In genomic region chr12:121223283-121223946, GRCh38 we compare ENCODE assay signal across 8 cellular contexts. TPM values are rescaled to one million over a fixed set of nuclear protein-coding genes. Genes with fewer than 3 reads are reported as not detected.
DNase-seq lines count a peak whose midpoint lies in the region; ATAC-seq and TF ChIP-seq lines count a peak whose summit lies in the region.

No MANE protein-coding gene starts in this region.

- peaks cover 5% of the 10 kb centered on the region for H3K27me3 Mint-ChIP-seq in GM23338 (ENCODE audit: insufficient read depth, low read depth, poor library complexity)
- no peaks in the 10 kb centered on the region for H3K27me3 Mint-ChIP-seq in activated CD4-positive, alpha-beta T cell treated with anti-CD3 and anti-CD28 coated beads, Interleukin-2, amount 10 ng/mL, durations not matched to agents 24 days and 14 days

- H3K4me1 ChIP-seq in GM23338 (ENCODE audit: insufficient read depth) = no peaks in the 10 kb centered on the region

- POLR2A ChIA-PET in AG04449 (lab: Yijun Ruan, JAX) = no interaction called here

- TF ChIP-seq CTCF in AG04449 (IDR thresholded peaks at IDR 0.05; ENCODE audit: insufficient read depth, low read length, missing control alignments) = peak; percentile 25
- TF ChIP-seq CTCF in GM23338 (conservative IDR thresholded peaks at IDR 0.05; ENCODE audit: low read depth in 2 of 2) = peak; percentile 33 to 54; a peak in 3 of 4 replicates
- TF ChIP-seq CTCF in fibroblast of villous mesenchyme (IDR thresholded peaks at IDR 0.05; ENCODE audit: insufficient read depth, low read depth, low read length) = peak; percentile 37

- H3K9me2 ChIP-seq in GM23338 (ENCODE audit: insufficient read depth) = no peaks in the 10 kb centered on the region

- H3F3A ChIP-seq in GM23338 (replicated peaks; ENCODE audit: low read depth) = no peaks in the 10 kb centered on the region

- H3K27ac Mint-ChIP-seq in GM23338 = no peak overlapping the region
- H3K27ac Mint-ChIP-seq in activated CD4-positive, alpha-beta T cell treated with anti-CD3 and anti-CD28 coated beads, Interleukin-2, amount 10 ng/mL, durations not matched to agents 24 days and 14 days = peak overlapping the region; percentile 88

- H3K27me3 ChIP-seq in GM23338 (ENCODE audit: insufficient read depth) = no peaks in the 10 kb centered on the region

- intact Hi-C loops in activated CD4-positive, alpha-beta T cell treated with anti-CD3 and anti-CD28 coated beads, Interleukin-2, amount 10 ng/mL, durations not matched to agents 24 days and 14 days (cut with micrococcal nuclease) = loop anchor here (5.0 kb wide), 2 partner anchors 161 to 641 kb away; partner anchors contain the start of gene POP5

- H3K4me1 Mint-ChIP-seq in GM23338 = no peaks in the 10 kb centered on the region
- peaks cover 42% of the 10 kb centered on the region for H3K4me1 Mint-ChIP-seq in activated CD4-positive, alpha-beta T cell treated with anti-CD3 and anti-CD28 coated beads, Interleukin-2, amount 10 ng/mL, durations not matched to agents 24 days and 14 days

- ATAC-seq in GM23338 = peak; percentile 83
- no peak for ATAC-seq in HG03520 (IDR thresholded peaks at IDR 0.05; ENCODE audit: unreplicated experiment)
- ATAC-seq in GM21367 (IDR thresholded peaks at IDR 0.05; ENCODE audit: unreplicated experiment) = no peak
- ATAC-seq in HG03025 (IDR thresholded peaks at IDR 0.05; ENCODE audit: low FRiP score, unreplicated experiment) = no peak

- no peaks in the 10 kb centered on the region for H3K36me3 ChIP-seq in GM23338 (ENCODE audit: insufficient read depth)

- no peak overlapping the region for H3K4me3 Mint-ChIP-seq in GM23338
- H3K4me3 Mint-ChIP-seq in activated CD4-positive, alpha-beta T cell treated with anti-CD3 and anti-CD28 coated beads, Interleukin-2, amount 10 ng/mL, durations not matched to agents 24 days and 14 days = peak overlapping the region; percentile 52

- H3K4me3 ChIP-seq in AG04449 (ENCODE audit: low read depth, low read length) (no peak overlapping the region), GM23338 (no peak overlapping the region), fibroblast of villous mesenchyme (ENCODE audit: low read depth, low read length) (no peak overlapping the region)

- H4K20me1 ChIP-seq in GM23338 (replicated peaks; ENCODE audit: insufficient read depth) = no peaks in the 10 kb centered on the region

- no peak overlapping the region for H3K27ac ChIP-seq in GM23338 (ENCODE audit: low read depth)

- no peak overlapping the region for H3K4me2 ChIP-seq in GM23338

- CTCF ChIA-PET in AG04449 (lab: Yijun Ruan, JAX) = interaction anchor here (1.2 to 1.8 kb wide), 4 partner anchors 9 to 218 kb away, joined by 3 to 7 read pairs (median 4); no protein-coding TSS in a partner anchor

- H2AFZ ChIP-seq in GM23338 = no peak overlapping the region

- no peaks in the 10 kb centered on the region for H3K9me3 Mint-ChIP-seq in GM23338
- H3K9me3 Mint-ChIP-seq in activated CD4-positive, alpha-beta T cell treated with anti-CD3 and anti-CD28 coated beads, Interleukin-2, amount 10 ng/mL, durations not matched to agents 24 days and 14 days = no peaks in the 10 kb centered on the region

- no peak for DNase-seq in AG04449 (ENCODE audit: low read depth, low spot score)
- no peak for DNase-seq in GM23338 (ENCODE audit: low spot score)
- peak; percentile 84 for DNase-seq in activated CD4-positive, alpha-beta T cell treated with anti-CD3 and anti-CD28 coated beads, Interleukin-2, amount 10 ng/mL, durations not matched to agents 24 days and 14 days
- DNase-seq in fibroblast of villous mesenchyme (ENCODE audit: low read depth) = no peak
- no peak for DNase-seq in OCI-M2 (lab: John Stamatoyannopoulos, UW; ENCODE audit: unreplicated experiment)

- no peaks in the 10 kb centered on the region for H3K79me2 ChIP-seq in GM23338 (replicated peaks; ENCODE audit: insufficient read depth)

- no peaks in the 10 kb centered on the region; the same call in 2 of the 3 replicates for H3K36me3 Mint-ChIP-seq in GM23338 (ENCODE audit: low read depth)
- peaks cover 52% of the 10 kb centered on the region for H3K36me3 Mint-ChIP-seq in activated CD4-positive, alpha-beta T cell treated with anti-CD3 and anti-CD28 coated beads, Interleukin-2, amount 10 ng/mL, durations not matched to agents 24 days and 14 days (ENCODE audit: low read depth)

TF ChIP-seq in GM23338, 12 proteins besides CTCF, POLR2A, EP300 and RAD21:
- no peak for TF ChIP-seq EZH2 (IDR thresholded peaks at IDR 0.05; ENCODE audit: low read depth, unreplicated experiment)

RNA-seq across cellular contexts. Expression of gene P2RX4, which starts 13.5 kb away (rescaled TPM):
- 18.9 and 19.5 TPM in 2 replicates for total RNA-seq in GM23338 (2014; rRNA removed; shearing (Covaris generic))
- 5.6 and 5.9 TPM in 2 replicates for polyA plus RNA-seq in GM23338 (2016; fragmentation: Nextera tagmentation; extraction: Ambion mirVana)
- total RNA-seq in activated CD4-positive, alpha-beta T cell treated with anti-CD3 and anti-CD28 coated beads, Interleukin-2, amount 10 ng/mL, durations not matched to agents 24 days and 14 days = 20.9 and 25.9 TPM in 2 replicates
- total RNA-seq in fibroblast of villous mesenchyme = 13.5 and 15.1 TPM in 2 replicates
